13 cellular contexts compared by ENCODE assay signal in genomic region chr1:107535091-107535490, GRCh38.
DNase-seq lines count a peak whose midpoint lies in the region; ATAC-seq and TF ChIP-seq lines count a peak whose summit lies in the region.
"Had no signal": no experiment of that assay in that cellular context is flagged by ENCODE, and none has a peak within 500 bp of the region (broad histone marks: within the 10 kb centered on the region; RNA-seq: fewer than 3 reads in every experiment).

No MANE protein-coding gene starts in this region.

- no peak overlapping the region for H3K4me3 ChIP-seq in mucosa of descending colon
- H3K4me3 ChIP-seq: heart right ventricle, SK-N-MC had no signal

- H3K27ac Mint-ChIP-seq in CD4-positive, alpha-beta T cell: no peak overlapping the region
- H3K27ac Mint-ChIP-seq: activated CD8-positive, alpha-beta T cell treated with anti-CD3 and anti-CD28 coated beads for 36 hours; activated naive CD8-positive, alpha-beta T cell treated with anti-CD3 and anti-CD28 coated beads for 36 hours had no signal

- no peaks in the 10 kb centered on the region for H3K27me3 Mint-ChIP-seq in CD4-positive, alpha-beta T cell
- H3K27me3 Mint-ChIP-seq: activated CD8-positive, alpha-beta T cell treated with anti-CD3 and anti-CD28 coated beads for 36 hours; activated naive CD8-positive, alpha-beta T cell treated with anti-CD3 and anti-CD28 coated beads for 36 hours had no signal

- no peak for TF ChIP-seq CTCF in mucosa of descending colon (IDR thresholded peaks at IDR 0.05)
- TF ChIP-seq CTCF in CD4-positive, alpha-beta T cell (IDR thresholded peaks at IDR 0.05): no peak

- DNase-seq in NCI-H446 (lab: John Stamatoyannopoulos, UW) (peak; percentile 90 to 98), mucosa of descending colon (peak in 1 of 3 donors; percentile 57), DMS53 treated with DMSO at 0.1 percent for 48 hours (lab: John Stamatoyannopoulos, UW; ENCODE audit: unreplicated experiment) (no peak), AML-193 (lab: John Stamatoyannopoulos, UW) (no peak)
- no peak for DNase-seq in CD4-positive, alpha-beta T cell
- DNase-seq: activated CD8-positive, alpha-beta T cell treated with anti-CD3 and anti-CD28 coated beads for 36 hours; activated naive CD8-positive, alpha-beta T cell treated with anti-CD3 and anti-CD28 coated beads for 36 hours; dermis blood vessel endothelial cell; EL; heart right ventricle had no signal

- POLR2A ChIA-PET in CD4-positive, alpha-beta T cell (lab: Charles Lee): no interaction called here

- no peaks in the 10 kb centered on the region for H3K36me3 Mint-ChIP-seq in CD4-positive, alpha-beta T cell (ENCODE audit: low read depth)
- H3K36me3 Mint-ChIP-seq: activated naive CD8-positive, alpha-beta T cell treated with anti-CD3 and anti-CD28 coated beads for 36 hours had no signal

- H3K9me3 Mint-ChIP-seq in CD4-positive, alpha-beta T cell: no peaks in the 10 kb centered on the region
- H3K9me3 Mint-ChIP-seq: activated CD8-positive, alpha-beta T cell treated with anti-CD3 and anti-CD28 coated beads for 36 hours; activated naive CD8-positive, alpha-beta T cell treated with anti-CD3 and anti-CD28 coated beads for 36 hours had no signal

- H3K36me3 ChIP-seq in mucosa of descending colon (ENCODE audit: low read depth): no peaks in the 10 kb centered on the region
- H3K36me3 ChIP-seq: heart right ventricle had no signal

- CTCF ChIA-PET in CD4-positive, alpha-beta T cell (lab: Charles Lee): no interaction called here

- peaks cover 23% of the 10 kb centered on the region for H3K4me1 ChIP-seq in mucosa of descending colon (ENCODE audit: low read depth)

- no peak overlapping the region for H3K27ac ChIP-seq in CD4-positive, alpha-beta T cell (ENCODE audit: low read depth, low read length)
- H3K27ac ChIP-seq: heart right ventricle, SK-N-MC had no signal

- H3K4me3 Mint-ChIP-seq in CD4-positive, alpha-beta T cell: no peak overlapping the region
- H3K4me3 Mint-ChIP-seq: activated CD8-positive, alpha-beta T cell treated with anti-CD3 and anti-CD28 coated beads for 36 hours; activated naive CD8-positive, alpha-beta T cell treated with anti-CD3 and anti-CD28 coated beads for 36 hours had no signal

- ATAC-seq in GM19025 (IDR thresholded peaks at IDR 0.05; ENCODE audit: low read depth, unreplicated experiment): peak; percentile 48
- peak; percentile 80 for ATAC-seq in HG02885 (IDR thresholded peaks at IDR 0.05; ENCODE audit: poor library complexity, unreplicated experiment)
- peak; percentile 58 for ATAC-seq in mucosa of descending colon
- ATAC-seq in CD4-positive, alpha-beta T cell (ENCODE audit: poor library complexity): no peak
- ATAC-seq: activated CD8-positive, alpha-beta T cell treated with anti-CD3 and anti-CD28 coated beads for 36 hours; heart right ventricle had no signal

- H3K9me3 ChIP-seq in mucosa of descending colon: no peaks in the 10 kb centered on the region
- no peaks in the 10 kb centered on the region for H3K9me3 ChIP-seq in CD4-positive, alpha-beta T cell (ENCODE audit: control insufficient read depth, low read length)
- H3K9me3 ChIP-seq: heart right ventricle had no signal

- H3K4me1 Mint-ChIP-seq in CD4-positive, alpha-beta T cell (ENCODE audit: low read depth): no peaks in the 10 kb centered on the region
- H3K4me1 Mint-ChIP-seq: activated naive CD8-positive, alpha-beta T cell treated with anti-CD3 and anti-CD28 coated beads for 36 hours had no signal

- intact Hi-C loops in mucosa of descending colon (cut with DNase I, micrococcal nuclease): loop anchor here in 1 of 2 donors (10.0 kb wide), 2 partner anchors 60 to 210 kb away; no protein-coding TSS in a partner anchor
- intact Hi-C loops in CD4-positive, alpha-beta T cell (cut with DNase I, micrococcal nuclease): no loop called here

- H3K27me3 ChIP-seq in CD4-positive, alpha-beta T cell (ENCODE audit: control insufficient read depth, insufficient read depth, low read length): no peaks in the 10 kb centered on the region

Comparison
In these comparisons a context has a peak if more than half of its experiments do, and no peak if none do; other contexts are left out.
1. DNase-seq: peak in NCI-H446 (2 of 2); none in DMS53 treated with DMSO at 0.1 percent for 48 hours (single experiment), AML-193 (0 of 2) and CD4-positive, alpha-beta T cell (0 of 10).